Comparison of ENCODE assay signal across 2 cellular contexts in the genomic region with DNA sequence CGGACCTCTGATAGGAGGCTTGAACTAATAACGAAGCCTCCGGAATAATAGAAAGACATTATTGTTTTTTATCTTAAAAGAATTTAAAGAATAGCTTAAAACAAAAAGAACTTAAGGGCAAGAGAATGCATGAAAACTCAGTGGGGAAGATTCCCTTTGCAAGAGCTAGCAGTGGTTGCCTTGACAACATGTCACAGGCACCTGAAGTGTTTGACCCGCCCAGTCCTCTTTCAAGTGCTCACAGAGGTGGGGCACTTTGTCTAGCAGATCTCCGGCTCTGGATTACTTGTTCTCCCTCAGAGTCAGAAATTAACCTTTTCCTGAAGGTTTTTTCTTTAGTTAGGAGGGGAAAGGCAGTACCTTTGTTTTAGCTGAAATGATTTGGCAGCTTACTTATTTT.
TF ChIP-seq lines count a peak whose summit lies in the region.

No MANE protein-coding gene starts in this region.

TF ChIP-seq in H1, 55 proteins besides CTCF, POLR2A, EP300 and RAD21 (continued from another document):
- TF ChIP-seq CTBP2 (IDR thresholded peaks at IDR 0.05; ENCODE audit: borderline replicate concordance, insufficient read depth, insufficient read length, low read length) (no peak), FOSL1 (IDR thresholded peaks at IDR 0.05; ENCODE audit: insufficient read depth, low read depth, low read length) (no peak), SRF (IDR thresholded peaks at IDR 0.05; ENCODE audit: low read depth, low read length) (no peak), BCL11A (IDR thresholded peaks at IDR 0.05; ENCODE audit: low read depth in 2 of 2, low read length in 2 of 2) (no peak), SP1 (IDR thresholded peaks at IDR 0.05; ENCODE audit: low read depth, low read length) (no peak), YY1 (IDR thresholded peaks at IDR 0.05; ENCODE audit: low read depth, low read length) (no peak), PHF8 (conservative IDR thresholded peaks at IDR 0.05; ENCODE audit: low read depth, low read length) (no peak), NANOG (IDR thresholded peaks at IDR 0.05; ENCODE audit: insufficient read depth, low read depth, low read length, poor library complexity, severe bottlenecking) (no peak)
- TF ChIP-seq, protein P1, sequence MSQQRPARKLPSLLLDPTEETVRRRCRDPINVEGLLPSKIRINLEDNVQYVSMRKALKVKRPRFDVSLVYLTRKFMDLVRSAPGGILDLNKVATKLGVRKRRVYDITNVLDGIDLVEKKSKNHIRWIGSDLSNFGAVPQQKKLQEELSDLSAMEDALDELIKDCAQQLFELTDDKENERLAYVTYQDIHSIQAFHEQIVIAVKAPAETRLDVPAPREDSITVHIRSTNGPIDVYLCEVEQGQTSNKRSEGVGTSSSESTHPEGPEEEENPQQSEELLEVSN (IDR thresholded peaks at IDR 0.05) = no peak
- TF ChIP-seq, protein P2, sequence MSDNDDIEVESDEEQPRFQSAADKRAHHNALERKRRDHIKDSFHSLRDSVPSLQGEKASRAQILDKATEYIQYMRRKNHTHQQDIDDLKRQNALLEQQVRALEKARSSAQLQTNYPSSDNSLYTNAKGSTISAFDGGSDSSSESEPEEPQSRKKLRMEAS (IDR thresholded peaks at IDR 0.05) = no peak
- TF ChIP-seq, protein P3, sequence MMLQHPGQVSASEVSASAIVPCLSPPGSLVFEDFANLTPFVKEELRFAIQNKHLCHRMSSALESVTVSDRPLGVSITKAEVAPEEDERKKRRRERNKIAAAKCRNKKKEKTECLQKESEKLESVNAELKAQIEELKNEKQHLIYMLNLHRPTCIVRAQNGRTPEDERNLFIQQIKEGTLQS (IDR thresholded peaks at IDR 0.05; ENCODE audit: insufficient read depth, low read depth, low read length) = no peak

TF ChIP-seq in neural cell, 6 proteins besides CTCF, POLR2A, EP300 and RAD21 (continued from another document):
- TF ChIP-seq, protein P4, sequence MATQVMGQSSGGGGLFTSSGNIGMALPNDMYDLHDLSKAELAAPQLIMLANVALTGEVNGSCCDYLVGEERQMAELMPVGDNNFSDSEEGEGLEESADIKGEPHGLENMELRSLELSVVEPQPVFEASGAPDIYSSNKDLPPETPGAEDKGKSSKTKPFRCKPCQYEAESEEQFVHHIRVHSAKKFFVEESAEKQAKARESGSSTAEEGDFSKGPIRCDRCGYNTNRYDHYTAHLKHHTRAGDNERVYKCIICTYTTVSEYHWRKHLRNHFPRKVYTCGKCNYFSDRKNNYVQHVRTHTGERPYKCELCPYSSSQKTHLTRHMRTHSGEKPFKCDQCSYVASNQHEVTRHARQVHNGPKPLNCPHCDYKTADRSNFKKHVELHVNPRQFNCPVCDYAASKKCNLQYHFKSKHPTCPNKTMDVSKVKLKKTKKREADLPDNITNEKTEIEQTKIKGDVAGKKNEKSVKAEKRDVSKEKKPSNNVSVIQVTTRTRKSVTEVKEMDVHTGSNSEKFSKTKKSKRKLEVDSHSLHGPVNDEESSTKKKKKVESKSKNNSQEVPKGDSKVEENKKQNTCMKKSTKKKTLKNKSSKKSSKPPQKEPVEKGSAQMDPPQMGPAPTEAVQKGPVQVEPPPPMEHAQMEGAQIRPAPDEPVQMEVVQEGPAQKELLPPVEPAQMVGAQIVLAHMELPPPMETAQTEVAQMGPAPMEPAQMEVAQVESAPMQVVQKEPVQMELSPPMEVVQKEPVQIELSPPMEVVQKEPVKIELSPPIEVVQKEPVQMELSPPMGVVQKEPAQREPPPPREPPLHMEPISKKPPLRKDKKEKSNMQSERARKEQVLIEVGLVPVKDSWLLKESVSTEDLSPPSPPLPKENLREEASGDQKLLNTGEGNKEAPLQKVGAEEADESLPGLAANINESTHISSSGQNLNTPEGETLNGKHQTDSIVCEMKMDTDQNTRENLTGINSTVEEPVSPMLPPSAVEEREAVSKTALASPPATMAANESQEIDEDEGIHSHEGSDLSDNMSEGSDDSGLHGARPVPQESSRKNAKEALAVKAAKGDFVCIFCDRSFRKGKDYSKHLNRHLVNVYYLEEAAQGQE (IDR thresholded peaks at IDR 0.05; ENCODE audit: borderline replicate concordance) = no peak
- TF ChIP-seq EZH2 (IDR thresholded peaks at IDR 0.05; ENCODE audit: borderline replicate concordance, insufficient read depth, low read length, poor library complexity, severe bottlenecking) (no peak), POLR2AphosphoS5 (IDR thresholded peaks at IDR 0.05) (no peak), SMC3 (conservative IDR thresholded peaks at IDR 0.05; ENCODE audit: poor library complexity) (no peak)
